Comparison of ENCODE assay signal across 7 cellular contexts in the genomic region with DNA sequence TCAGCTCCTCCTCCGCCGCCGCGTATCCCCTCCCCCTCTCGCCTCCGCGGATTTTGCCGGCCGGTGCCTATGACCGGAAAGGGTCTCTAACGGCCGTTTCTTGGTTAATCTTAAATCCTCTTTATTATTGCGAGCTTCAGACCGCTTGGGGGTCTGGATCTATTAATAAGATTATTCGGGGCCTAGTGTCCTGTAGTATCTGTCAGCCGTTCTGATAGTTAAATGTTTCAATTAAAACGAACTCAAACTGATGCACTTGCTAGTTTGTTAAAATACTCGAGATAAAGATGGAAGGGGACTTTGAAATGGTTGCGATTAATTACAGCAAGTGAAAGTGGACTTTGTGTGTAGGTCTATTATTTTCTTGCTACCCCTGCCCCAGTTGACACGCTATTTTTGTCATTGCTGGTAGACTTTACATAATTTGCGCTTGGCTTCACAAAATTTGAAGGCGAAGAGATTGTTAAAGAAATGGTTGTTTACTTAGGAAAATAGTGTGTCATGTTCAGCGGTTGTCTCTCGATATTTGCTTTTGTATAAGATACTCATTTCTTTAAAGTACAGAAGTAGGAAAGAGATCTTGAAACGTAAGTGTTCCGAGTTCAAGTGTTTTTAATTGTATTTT. TPM values are rescaled to one million over a fixed set of nuclear protein-coding genes. Genes with fewer than 3 reads are reported as not detected.
DNase-seq lines count a peak whose midpoint lies in the region; ATAC-seq and TF ChIP-seq lines count a peak whose summit lies in the region.

No MANE protein-coding gene starts in this region.

- peak overlapping the region; percentile 87 for H3K4ac ChIP-seq in IMR-90 (ENCODE audit: low read depth, low read length)

- H2AK5ac ChIP-seq in IMR-90 (ENCODE audit: low read depth, low read length): peak overlapping the region; percentile 68

- H3K4me1 ChIP-seq in IMR-90 (ENCODE audit: control insufficient read depth, insufficient read depth, low read length) (no peaks in the 10 kb centered on the region), parathyroid adenoma (no peaks in the 10 kb centered on the region), aorta (ENCODE audit: control insufficient read depth in 1 of 2, insufficient read depth in 2 of 2, low read length in 2 of 2) (no peaks in the 10 kb centered on the region)

- H2BK5ac ChIP-seq in IMR-90 (ENCODE audit: low read depth, low read length, poor library complexity, severe bottlenecking): peak overlapping the region; percentile 80

- H3K4me1 Mint-ChIP-seq in glutamatergic neuron (ENCODE audit: low read depth, unreplicated experiment): peaks cover 11% of the 10 kb centered on the region

- TF ChIP-seq POLR2A in IMR-90 (IDR thresholded peaks at IDR 0.05; ENCODE audit: low read depth, low read length): no peak

- H2AFZ ChIP-seq in IMR-90 (replicated peaks; ENCODE audit: low read length, poor library complexity): peak overlapping the region; percentile 90
- peak overlapping the region; percentile 88 for H2AFZ ChIP-seq in parathyroid adenoma

- peak overlapping the region; percentile 70 for H3K4me3 ChIP-seq in IMR-90 (ENCODE audit: insufficient read depth, low read depth, low read length)
- H3K4me3 ChIP-seq in parathyroid adenoma (ENCODE audit: low read depth, low read length): peak overlapping the region; percentile 88
- peak overlapping the region; percentile 97 to 100 for H3K4me3 ChIP-seq in aorta (ENCODE audit: low read length in 2 of 2)

- no TSS peak for BruUV-seq in IMR-90 (replicated peaks; lab: Mats Ljungman, UMichigan)

- TF ChIP-seq CTCF in IMR-90 (conservative IDR thresholded peaks at IDR 0.05; ENCODE audit: low read depth, low read length): no peak
- no peak for TF ChIP-seq CTCF in glutamatergic neuron (IDR thresholded peaks at IDR 0.05; ENCODE audit: partially characterized antibody, unreplicated experiment)
- TF ChIP-seq CTCF in parathyroid adenoma (IDR thresholded peaks at IDR 0.05): no peak

- dilution Hi-C loops in IMR-90 (cut with HindIII; ENCODE audit: low sequenced_read_pairs, unreplicated experiment): no loop called here

- intact Hi-C loops in IMR-90 (cut with micrococcal nuclease): loop anchor here (2.0 kb wide), 1 partner anchor 15 kb away; no protein-coding TSS in a partner anchor
- intact Hi-C loops in aorta (cut with DNase I): loop anchor here in 1 of 2 donors (2.0 kb wide), 1 partner anchor 45 kb away; the partner anchor contains the start of gene DONSON

- no peaks in the 10 kb centered on the region for H3K9me1 ChIP-seq in IMR-90 (ENCODE audit: insufficient read depth, low read length)

- in situ Hi-C loops in IMR-90 (cut with MboI; ENCODE audit: low sequenced_read_pairs): no loop called here

- H3K4me2 ChIP-seq in IMR-90 (ENCODE audit: low read depth, low read length): peak overlapping the region; percentile 97
- peak overlapping the region; percentile 77 for H3K4me2 ChIP-seq in parathyroid adenoma (ENCODE audit: low read length)

- DNase-seq in IMR-90: no peak
- DNase-seq in activated CD8-positive, alpha-beta memory T cell treated with anti-CD3 and anti-CD28 coated beads, Interleukin-2, amount 50 U/mL, for 48 hours: peak; percentile 32
- DNase-seq in glutamatergic neuron: peak; percentile 86
- DNase-seq in aorta: peak in 1 of 2 donors; percentile 92

- H3K27ac Mint-ChIP-seq in glutamatergic neuron (ENCODE audit: unreplicated experiment): peak overlapping the region; percentile 100

- H3K9me3 Mint-ChIP-seq in glutamatergic neuron (ENCODE audit: unreplicated experiment): peaks cover 15% of the 10 kb centered on the region

- peak overlapping the region; percentile 98 for H3K56ac ChIP-seq in IMR-90 (ENCODE audit: extremely low read depth, insufficient read depth, low read length)

- POLR2A ChIA-PET in IMR-90 (lab: Charles Lee; ENCODE audit: unreplicated experiment): interaction anchor here (0.5 to 1.3 kb wide), 3 partner anchors 9 to 35 kb away, joined by 3 to 4 read pairs (median 3); no protein-coding TSS in a partner anchor

- H3K9ac ChIP-seq in IMR-90 (ENCODE audit: low read depth, low read length) (peak overlapping the region; percentile 96), parathyroid adenoma (peak overlapping the region; percentile 93)

- H3K79me1 ChIP-seq in IMR-90 (ENCODE audit: low read depth in 1 of 2, low read length in 2 of 2): peaks cover 0 to 32% of the 10 kb centered on the region in 2 experiments; a peak in 2 of 4 replicates

- peaks cover 13% of the 10 kb centered on the region for H3K27me3 Mint-ChIP-seq in glutamatergic neuron (ENCODE audit: unreplicated experiment)

- no peaks in the 10 kb centered on the region for H3K36me3 Mint-ChIP-seq in glutamatergic neuron (ENCODE audit: unreplicated experiment)

- no peak overlapping the region for H2BK20ac ChIP-seq in IMR-90 (ENCODE audit: low read depth, low read length)

- H2BK15ac ChIP-seq in IMR-90 (ENCODE audit: low read depth, low read length): no peak overlapping the region

- H3K23ac ChIP-seq in IMR-90 (ENCODE audit: low read depth, low read length): peak overlapping the region; percentile 51; the same call in 1 of the 2 replicates

- H2AK9ac ChIP-seq in IMR-90 (replicated peaks; ENCODE audit: low read depth, low read length, poor library complexity): peak overlapping the region; percentile 96

- no peak for TF ChIP-seq RAD21 in IMR-90 (IDR thresholded peaks at IDR 0.05; ENCODE audit: low read length)

- peak overlapping the region; percentile 61; the same call in 1 of the 2 replicates for H4K5ac ChIP-seq in IMR-90 (ENCODE audit: low read depth, low read length)

- peak overlapping the region; percentile 93 for H3K14ac ChIP-seq in IMR-90 (replicated peaks; ENCODE audit: low read depth, low read length)

- peak overlapping the region; percentile 63; the same call in 1 of the 2 replicates for H2BK120ac ChIP-seq in IMR-90 (ENCODE audit: low read depth, low read length)

- CTCF ChIA-PET in IMR-90 (lab: Yijun Ruan, JAX): no interaction called here

- H3K4me3 Mint-ChIP-seq in glutamatergic neuron (ENCODE audit: unreplicated experiment): peak overlapping the region; percentile 100

- H3K79me2 ChIP-seq in parathyroid adenoma: peaks cover 13% of the 10 kb centered on the region

- ATAC-seq in GM18907 (IDR thresholded peaks at IDR 0.05; ENCODE audit: unreplicated experiment) (peak; percentile 5), IMR-90 (ENCODE audit: low read depth) (peak; percentile 30), aorta (ENCODE audit: low FRiP score) (peak; percentile 39), HG02759 (IDR thresholded peaks at IDR 0.05; ENCODE audit: unreplicated experiment) (no peak)

- 3% methylated on average over 6 of the region's 26 CpGs; no CpG with 5 or more reads in 1 of the 2 experiments for WGBS in IMR-90 (ENCODE audit: extremely low coverage in 2 of 2, insufficient read length in 1 of 2), 2 experiments
- 0% methylated on average over 26 of the region's 26 CpGs for WGBS in aorta, 2 donors

- H4K91ac ChIP-seq in IMR-90 (ENCODE audit: insufficient read depth, low read depth, low read length): peak overlapping the region; percentile 89; the same call in 1 of the 2 replicates

- H4K20me1 ChIP-seq in IMR-90 (ENCODE audit: insufficient read depth, low read length): peaks cover 45% of the 10 kb centered on the region

- peaks cover 11% of the 10 kb centered on the region for H3K36me3 ChIP-seq in IMR-90 (ENCODE audit: control insufficient read depth, insufficient read depth, low read length)
- peaks cover 3% of the 10 kb centered on the region for H3K36me3 ChIP-seq in parathyroid adenoma (ENCODE audit: control insufficient read depth, insufficient read depth, low read length)
- H3K36me3 ChIP-seq in aorta (ENCODE audit: control insufficient read depth in 1 of 2, insufficient read depth in 2 of 2, low read length in 1 of 2): no peaks in the 10 kb centered on the region

- H3K27ac ChIP-seq in IMR-90 (ENCODE audit: insufficient read depth, low read length): peak overlapping the region; percentile 93
- peak overlapping the region; percentile 100 for H3K27ac ChIP-seq in parathyroid adenoma
- H3K27ac ChIP-seq in aorta (ENCODE audit: low read depth in 1 of 2, low read length in 2 of 2): peak overlapping the region; percentile 74 to 94

- H3K18ac ChIP-seq in IMR-90 (ENCODE audit: low read depth, low read length): peak overlapping the region; percentile 4

- H3K9me3 ChIP-seq in IMR-90 (ENCODE audit: control insufficient read depth, insufficient read depth, low read length): no peaks in the 10 kb centered on the region
- no peaks in the 10 kb centered on the region for H3K9me3 ChIP-seq in parathyroid adenoma (ENCODE audit: control insufficient read depth, low read length)
- H3K9me3 ChIP-seq in aorta (ENCODE audit: control insufficient read depth, low read length): no peaks in the 10 kb centered on the region

- no peaks in the 10 kb centered on the region for H3K27me3 ChIP-seq in IMR-90 (ENCODE audit: control insufficient read depth, insufficient read depth, low read length)
- H3K27me3 ChIP-seq in parathyroid adenoma (ENCODE audit: control insufficient read depth, insufficient read depth, low read length): no peaks in the 10 kb centered on the region
- H3K27me3 ChIP-seq in aorta (ENCODE audit: control insufficient read depth in 1 of 2, insufficient read depth in 2 of 2, low read length in 1 of 2): no peaks in the 10 kb centered on the region

- peak overlapping the region; percentile 89 to 93; a peak in 3 of 4 replicates for H4K8ac ChIP-seq in IMR-90 (ENCODE audit: low read depth in 2 of 2, low read length in 2 of 2)

RNA-seq across cellular contexts. Expression of gene SON, which starts 0.8 kb away (rescaled TPM):
- 144 and 146 TPM in 2 replicates for total RNA-seq in IMR-90 (2012; rRNA removed)
- 62.9 and 81.6 TPM in 2 replicates for polyA plus RNA-seq in IMR-90 (2012; rRNA removed)
- polyA plus RNA-seq in IMR-90 (2012; cell fraction: cytosol; rRNA removed): 21.0 and 28.6 TPM in 2 replicates
- polyA plus RNA-seq in IMR-90 (2012; cell fraction: nucleus; rRNA removed; ENCODE audit: low replicate concordance): 66.2 and 244 TPM in 2 replicates
- total RNA-seq in glutamatergic neuron (ENCODE audit: unreplicated experiment): 289 TPM
- total RNA-seq in aorta: 100 to 1,000 TPM; 322 to 350 TPM
- 100 to 1,000 TPM in 1 of 2 donors, 10 to 100 TPM in 1; 57.8 to 285 TPM for polyA plus RNA-seq in aorta

RNA-seq across cellular contexts. Expression of gene GART, which starts 1.7 kb away (rescaled TPM):
- total RNA-seq in IMR-90 (2012; rRNA removed) (73.8 and 115 TPM in 2 replicates), glutamatergic neuron (ENCODE audit: unreplicated experiment) (70.3 TPM), aorta (10 to 100 TPM; 53.7 to 60.6 TPM)
- polyA plus RNA-seq in IMR-90 (2012; rRNA removed) (21.0 and 29.9 TPM in 2 replicates), aorta (10 to 100 TPM; 13.6 to 28.8 TPM)
- 4.9 and 22.6 TPM in 2 replicates for polyA plus RNA-seq in IMR-90 (2012; cell fraction: cytosol; rRNA removed)
- 6.4 and 48.2 TPM in 2 replicates for polyA plus RNA-seq in IMR-90 (2012; cell fraction: nucleus; rRNA removed; ENCODE audit: low replicate concordance)

RNA-seq across cellular contexts. Expression of gene DONSON, which starts 44.9 kb away (rescaled TPM):
- 14.3 and 16.7 TPM in 2 replicates for total RNA-seq in IMR-90 (2012; rRNA removed)
- polyA plus RNA-seq in IMR-90 (2012; rRNA removed): 16.6 and 17.2 TPM in 2 replicates
- 4.2 and 5.7 TPM in 2 replicates for polyA plus RNA-seq in IMR-90 (2012; cell fraction: cytosol; rRNA removed)
- 7.1 and 32.4 TPM in 2 replicates for polyA plus RNA-seq in IMR-90 (2012; cell fraction: nucleus; rRNA removed; ENCODE audit: low replicate concordance)
- total RNA-seq in glutamatergic neuron (ENCODE audit: unreplicated experiment): 8.5 TPM
- 10 to 100 TPM in 1 of 2 donors, 1 to 10 TPM in 1; 8.5 to 10.9 TPM for total RNA-seq in aorta
- polyA plus RNA-seq in aorta: 10 to 100 TPM in 1 of 2 donors, 1 to 10 TPM in 1; 2.5 to 12.4 TPM

RNA-seq across cellular contexts. Expression of gene DNAJC28, which starts 52.1 kb away (rescaled TPM):
- total RNA-seq in IMR-90 (2012; rRNA removed) (0.54 and 1.4 TPM in 2 replicates), glutamatergic neuron (ENCODE audit: unreplicated experiment) (5.3 TPM), aorta (1 to 10 TPM; 1.2 to 2.7 TPM)
- polyA plus RNA-seq in IMR-90 (2012; rRNA removed) (0.60 and 0.65 TPM in 2 replicates), aorta (1 to 10 TPM in 1 of 2 donors, under 1 TPM in 1; 0.56 to 3.0 TPM)
- 0.04 and 0.09 TPM in 2 replicates for polyA plus RNA-seq in IMR-90 (2012; cell fraction: cytosol; rRNA removed)
- 0.03 and 0.21 TPM in 2 replicates for polyA plus RNA-seq in IMR-90 (2012; cell fraction: nucleus; rRNA removed; ENCODE audit: low replicate concordance)
